Comparison of ENCODE assay signal across 8 cellular contexts in genomic region chr12:123390415-123391093, GRCh38. TPM values are rescaled to one million over a fixed set of nuclear protein-coding genes. Genes with fewer than 3 reads are reported as not detected.
DNase-seq lines count a peak whose midpoint lies in the region; ATAC-seq and TF ChIP-seq lines count a peak whose summit lies in the region.

No MANE protein-coding gene starts in this region.

- H3K4me3 Mint-ChIP-seq in activated T-cell treated with anti-CD3 and anti-CD28 coated beads, Interleukin-2, amount 50 U/mL, for 24 hours: peak overlapping the region; percentile 87

- ATAC-seq in lower lobe of right lung: peak; percentile 28 to 47

- intact Hi-C loops in lower lobe of right lung (cut with DNase I): no loop called here
- intact Hi-C loops in tibial artery (cut with DNase I; ENCODE audit: low total_unique reads): loop anchor here (5.0 to 10.0 kb wide), 2 partner anchors 42 to 144 kb away; partner anchors contain the start of gene RILPL1

- H3K27ac ChIP-seq in brain microvascular endothelial cell (no peak overlapping the region), lower lobe of right lung (peak overlapping the region; percentile 85), tibial artery (peak overlapping the region; percentile 90 to 92)

- no peak for DNase-seq in activated T-cell treated with anti-CD3 and anti-CD28 coated beads, Interleukin-2, amount 50 U/mL, for 24 hours
- no peak for DNase-seq in activated T-cell treated with anti-CD3 and anti-CD28 coated beads, Interleukin-2, amount 50 U/mL, for 1 hour
- no peak for DNase-seq in brain microvascular endothelial cell
- DNase-seq in lower lobe of right lung: no peak
- no peak for DNase-seq in tibial artery
- no peak for DNase-seq in iPS-NIHi7 (ENCODE audit: extremely low spot score)
- no peak for DNase-seq in DMS79 treated with DMSO at 0.1 percent for 48 hours (lab: John Stamatoyannopoulos, UW)
- no peak for DNase-seq in UCSD-AML1 (lab: John Stamatoyannopoulos, UW; ENCODE audit: unreplicated experiment)

- H3K9me3 ChIP-seq in lower lobe of right lung (no peaks in the 10 kb centered on the region), tibial artery (no peaks in the 10 kb centered on the region)

- H3K36me3 Mint-ChIP-seq in activated T-cell treated with anti-CD3 and anti-CD28 coated beads, Interleukin-2, amount 50 U/mL, for 24 hours (ENCODE audit: low read depth): peaks cover 55% of the 10 kb centered on the region

- in situ Hi-C loops in brain microvascular endothelial cell (cut with HindIII; ENCODE audit: low pct_ligation_motif_present, low sequenced_read_pairs): no loop called here

- H3K27ac Mint-ChIP-seq in activated T-cell treated with anti-CD3 and anti-CD28 coated beads, Interleukin-2, amount 50 U/mL, for 24 hours: peak overlapping the region; percentile 90

- H3K4me3 ChIP-seq in brain microvascular endothelial cell (ENCODE audit: low read depth, low read length): peak overlapping the region; percentile 67
- H3K4me3 ChIP-seq in lower lobe of right lung: peak overlapping the region; percentile 64
- peak overlapping the region; percentile 59 to 83 for H3K4me3 ChIP-seq in tibial artery

- H3K27me3 Mint-ChIP-seq in activated T-cell treated with anti-CD3 and anti-CD28 coated beads, Interleukin-2, amount 50 U/mL, for 24 hours: no peaks in the 10 kb centered on the region

- H3K4me1 Mint-ChIP-seq in activated T-cell treated with anti-CD3 and anti-CD28 coated beads, Interleukin-2, amount 50 U/mL, for 24 hours (ENCODE audit: low read depth): peaks cover 43% of the 10 kb centered on the region

- TF ChIP-seq CTCF in brain microvascular endothelial cell (IDR thresholded peaks at IDR 0.05; ENCODE audit: low read depth, low read length, missing control alignments) (peak; percentile 3), lower lobe of right lung (IDR thresholded peaks at IDR 0.05) (no peak), tibial artery (IDR thresholded peaks at IDR 0.05) (no peak)

- H3K36me3 ChIP-seq in brain microvascular endothelial cell (replicated peaks): peaks cover 46% of the 10 kb centered on the region
- H3K36me3 ChIP-seq in lower lobe of right lung: peaks cover 50% of the 10 kb centered on the region
- peaks cover 33 to 50% (median 49%) of the 10 kb centered on the region in 3 donors for H3K36me3 ChIP-seq in tibial artery

- no peaks in the 10 kb centered on the region for H3K9me3 Mint-ChIP-seq in activated T-cell treated with anti-CD3 and anti-CD28 coated beads, Interleukin-2, amount 50 U/mL, for 24 hours

- H3K27me3 ChIP-seq in brain microvascular endothelial cell (replicated peaks) (no peaks in the 10 kb centered on the region), lower lobe of right lung (ENCODE audit: low read depth) (no peaks in the 10 kb centered on the region), tibial artery (no peaks in the 10 kb centered on the region)

- H3K4me1 ChIP-seq in lower lobe of right lung: peaks cover 43% of the 10 kb centered on the region
- peaks cover 0 to 64% (median 35%) of the 10 kb centered on the region in 4 donors for H3K4me1 ChIP-seq in tibial artery

RNA-seq across cellular contexts. Expression of gene KMT5A, which starts 6.6 kb away (rescaled TPM):
- total RNA-seq in lower lobe of right lung: 41.7 TPM

RNA-seq across cellular contexts. Expression of gene SBNO1, which starts 25.9 kb away (rescaled TPM):
- total RNA-seq in lower lobe of right lung: 28.2 TPM

RNA-seq across cellular contexts. Expression of gene RILPL2, which starts 45.9 kb away (rescaled TPM):
- 18.6 TPM for total RNA-seq in lower lobe of right lung
